8 cellular contexts compared by ENCODE assay signal in the genomic region with DNA sequence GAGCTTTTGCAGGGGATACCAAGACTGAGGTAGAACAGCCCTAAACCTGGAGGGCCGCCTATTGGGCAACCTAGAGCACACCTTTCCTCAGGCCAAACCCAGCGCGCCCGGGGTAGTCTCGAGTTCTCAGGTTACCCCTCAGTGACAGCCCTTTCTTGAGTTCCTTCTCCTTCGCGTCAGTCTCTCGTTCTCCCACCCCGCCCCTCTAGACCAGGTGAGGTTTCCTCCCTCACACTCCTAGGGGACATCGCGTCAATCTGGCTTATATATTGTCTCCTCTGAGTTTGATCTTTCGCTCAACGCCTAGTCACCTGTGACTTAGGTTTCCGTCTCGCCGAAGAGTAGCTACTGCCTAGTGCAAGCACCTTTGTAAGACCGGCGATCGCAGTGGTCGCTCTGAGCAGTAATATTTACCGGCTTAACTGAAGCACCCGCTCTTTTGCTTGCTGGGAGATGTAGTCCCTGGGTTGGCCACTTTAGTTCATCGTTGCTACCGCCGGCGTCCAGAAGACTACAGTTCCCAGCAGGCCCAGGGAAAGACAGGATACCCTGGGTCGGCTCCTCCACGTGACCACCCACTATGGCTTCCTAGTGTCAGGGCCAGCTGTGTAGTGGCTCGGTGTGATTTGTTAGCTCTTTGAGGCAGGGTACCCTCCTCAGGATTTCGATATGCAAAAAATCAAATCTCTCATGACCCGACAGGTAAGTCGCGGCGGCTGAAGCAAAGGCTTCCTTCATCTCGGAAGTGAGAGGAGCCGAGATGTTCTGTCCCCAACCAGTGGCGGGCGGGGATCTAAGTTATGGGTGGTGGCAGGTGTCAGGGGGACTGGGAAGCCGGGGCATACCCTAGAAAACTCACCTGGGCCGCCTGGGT. TPM values are rescaled to one million over a fixed set of nuclear protein-coding genes. Genes with fewer than 3 reads are reported as not detected.
DNase-seq lines count a peak whose midpoint lies in the region; ATAC-seq, FAIRE-seq and TF ChIP-seq lines count a peak whose summit lies in the region.

A gene with protein sequence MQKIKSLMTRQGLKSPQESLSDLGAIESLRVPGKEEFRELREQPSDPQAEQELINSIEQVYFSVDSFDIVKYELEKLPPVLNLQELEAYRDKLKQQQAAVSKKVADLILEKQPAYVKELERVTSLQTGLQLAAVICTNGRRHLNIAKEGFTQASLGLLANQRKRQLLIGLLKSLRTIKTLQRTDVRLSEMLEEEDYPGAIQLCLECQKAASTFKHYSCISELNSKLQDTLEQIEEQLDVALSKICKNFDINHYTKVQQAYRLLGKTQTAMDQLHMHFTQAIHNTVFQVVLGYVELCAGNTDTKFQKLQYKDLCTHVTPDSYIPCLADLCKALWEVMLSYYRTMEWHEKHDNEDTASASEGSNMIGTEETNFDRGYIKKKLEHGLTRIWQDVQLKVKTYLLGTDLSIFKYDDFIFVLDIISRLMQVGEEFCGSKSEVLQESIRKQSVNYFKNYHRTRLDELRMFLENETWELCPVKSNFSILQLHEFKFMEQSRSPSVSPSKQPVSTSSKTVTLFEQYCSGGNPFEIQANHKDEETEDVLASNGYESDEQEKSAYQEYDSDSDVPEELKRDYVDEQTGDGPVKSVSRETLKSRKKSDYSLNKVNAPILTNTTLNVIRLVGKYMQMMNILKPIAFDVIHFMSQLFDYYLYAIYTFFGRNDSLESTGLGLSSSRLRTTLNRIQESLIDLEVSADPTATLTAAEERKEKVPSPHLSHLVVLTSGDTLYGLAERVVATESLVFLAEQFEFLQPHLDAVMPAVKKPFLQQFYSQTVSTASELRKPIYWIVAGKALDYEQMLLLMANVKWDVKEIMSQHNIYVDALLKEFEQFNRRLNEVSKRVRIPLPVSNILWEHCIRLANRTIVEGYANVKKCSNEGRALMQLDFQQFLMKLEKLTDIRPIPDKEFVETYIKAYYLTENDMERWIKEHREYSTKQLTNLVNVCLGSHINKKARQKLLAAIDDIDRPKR (plus strand): TSS at position 568 of the 874 bp plus-strand sequence. CDS start 102 bp downstream, at position 670.

- intact Hi-C loops in kidney (cut with DNase I) = no loop called here

- no peaks in the 10 kb centered on the region for H3K9me3 Mint-ChIP-seq in chondrocyte (ENCODE audit: low read depth)

- no peaks in the 10 kb centered on the region for H3K9me3 ChIP-seq in kidney (ENCODE audit: control insufficient read depth in 1 of 2, low read length in 2 of 2)

- H3K4me3 Mint-ChIP-seq in chondrocyte (ENCODE audit: unreplicated experiment) = peak within 1 kb of the TSS; percentile 98

- peaks cover 0 to 4% of the 10 kb centered on the region in 2 donors for H3K4me1 ChIP-seq in kidney (ENCODE audit: control insufficient read depth in 1 of 2, insufficient read depth in 1 of 2, low read depth in 1 of 2, low read length in 2 of 2)

- FAIRE-seq in kidney (lab: Jason Lieb, UNC) = peak; percentile 91

- peak; percentile 70 for TF ChIP-seq POLR2A in GM19099 (IDR thresholded peaks at IDR 0.05; ENCODE audit: extremely low read depth, insufficient read length, low read depth)

- no peak for TF ChIP-seq CTCF in AG10803 (conservative IDR thresholded peaks at IDR 0.05; ENCODE audit: low read length)
- peak; percentile 23 for TF ChIP-seq CTCF in chondrocyte (IDR thresholded peaks at IDR 0.05)
- TF ChIP-seq CTCF in kidney (IDR thresholded peaks at IDR 0.05; ENCODE audit: borderline replicate concordance, extremely low read depth, insufficient read depth) = no peak

- no peaks in the 10 kb centered on the region for H3K36me3 ChIP-seq in kidney (ENCODE audit: control insufficient read depth in 1 of 2, insufficient read depth in 2 of 2, low read length in 2 of 2)

- ATAC-seq in HG03432 (IDR thresholded peaks at IDR 0.05; ENCODE audit: unreplicated experiment) = peak; percentile 99

- peak within 1 kb of the TSS; percentile 71 to 96 for H3K9ac ChIP-seq in kidney (ENCODE audit: low read length in 2 of 2)

- peaks cover 17% of the 10 kb centered on the region for H3K27me3 Mint-ChIP-seq in chondrocyte (ENCODE audit: low read depth)

- H3K27ac ChIP-seq in kidney (ENCODE audit: low read depth in 2 of 2, low read length in 2 of 2) = peak within 1 kb of the TSS; percentile 79 to 81

- H3K4me3 ChIP-seq in AG10803 (ENCODE audit: low read length) (peak within 1 kb of the TSS; percentile 95), kidney (ENCODE audit: low read length in 2 of 2) (peak within 1 kb of the TSS; percentile 89 to 100)

- peak within 1 kb of the TSS; percentile 91 for H3K27ac Mint-ChIP-seq in chondrocyte (ENCODE audit: unreplicated experiment)

- DNase-seq in AG10803 (ENCODE audit: low read depth) = peak; percentile 94
- peak; percentile 77 for DNase-seq in NCI-H510A (lab: John Stamatoyannopoulos, UW)
- peak; percentile 86 for DNase-seq in activated CD4-positive, alpha-beta T cell treated with anti-CD3 and anti-CD28 coated beads for 1 hour
- peak; percentile 95 for DNase-seq in chondrocyte (ENCODE audit: low spot score)
- peak; percentile 97 for DNase-seq in kidney
- peak; percentile 93 for DNase-seq in stimulated activated CD4-positive, alpha-beta T cell treated with anti-CD3 and anti-CD28 coated beads, Interleukin-15, amount 100 ng/mL, for 24 hours

- peaks cover 12% of the 10 kb centered on the region for H3K4me1 Mint-ChIP-seq in chondrocyte (ENCODE audit: low read depth)

- H3K36me3 Mint-ChIP-seq in chondrocyte (ENCODE audit: low read depth) = no peaks in the 10 kb centered on the region

RNA-seq across cellular contexts. Expression of the gene that starts here (rescaled TPM):
- total RNA-seq in chondrocyte (16.7 to 24.7 TPM (median 17.4 TPM) in 3 replicates), kidney (33.8 TPM)
- 12.9 TPM for polyA plus RNA-seq in kidney (ENCODE audit: insufficient read depth, low read depth, low replicate concordance)

Comparison
In these comparisons a context has a peak if more than half of its experiments do, and no peak if none do; other contexts are left out.
1. Peak in every context shown above with its lines: DNase-seq, ATAC-seq, H3K4me3 ChIP-seq and H3K27ac ChIP-seq.